In genomic region chr17:10875411-10875810, GRCh38 we compare ENCODE assay signal across 12 cellular contexts. TPM values are rescaled to one million over a fixed set of nuclear protein-coding genes. Genes with fewer than 3 reads are reported as not detected.
DNase-seq lines count a peak whose midpoint lies in the region; ATAC-seq and TF ChIP-seq lines count a peak whose summit lies in the region.
"Had no signal": no experiment of that assay in that cellular context is flagged by ENCODE, and none has a peak within 500 bp of the region (broad histone marks: within the 10 kb centered on the region; RNA-seq: fewer than 3 reads in every experiment).

No MANE protein-coding gene starts in this region.

- H3K27ac ChIP-seq in cardiac muscle cell (no peak overlapping the region), heart left ventricle (no peak overlapping the region), foreskin keratinocyte (no peak overlapping the region), left ventricle myocardium inferior (replicated peaks) (no peak overlapping the region)
- H3K27ac ChIP-seq: SJSA1 had no signal

- no peaks in the 10 kb centered on the region for H3K36me3 Mint-ChIP-seq in stimulated activated naive B cell treated with anti-CD40 and anti-IgM and Interleukin-4, amounts not matched to agents 10 μg/mL and 1 μg/mL and 100 μg/mL, for 72 hours

- DNase-seq in cardiac muscle cell (ENCODE audit: low read depth in 1 of 2, low spot score in 1 of 2) (peak; percentile 18 to 81), heart left ventricle (no peak), foreskin keratinocyte (no peak), left ventricle myocardium inferior (no peak), T1000 (lab: John Stamatoyannopoulos, UW) (no peak)
- DNase-seq in stimulated activated naive B cell treated with anti-CD40 and anti-IgM and Interleukin-4, amounts not matched to agents 10 μg/mL and 1 μg/mL and 100 μg/mL, for 72 hours: no peak

- H3K27me3 ChIP-seq in cardiac muscle cell (no peaks in the 10 kb centered on the region), heart left ventricle (peaks cover 0 to 31% (median 0%) of the 10 kb centered on the region in 9 donors), foreskin keratinocyte (no peaks in the 10 kb centered on the region), left ventricle myocardium inferior (ENCODE audit: low read depth) (peaks cover 82% of the 10 kb centered on the region)
- H3K27me3 ChIP-seq: SJSA1 had no signal

- H3K36me3 ChIP-seq in cardiac muscle cell: no peaks in the 10 kb centered on the region
- no peaks in the 10 kb centered on the region for H3K36me3 ChIP-seq in heart left ventricle
- no peaks in the 10 kb centered on the region for H3K36me3 ChIP-seq in left ventricle myocardium inferior
- H3K36me3 ChIP-seq: SJSA1 had no signal

- no peaks in the 10 kb centered on the region for H3K4me1 ChIP-seq in cardiac muscle cell (ENCODE audit: low read depth)
- H3K4me1 ChIP-seq in heart left ventricle: no peaks in the 10 kb centered on the region
- H3K4me1 ChIP-seq in foreskin keratinocyte: no peaks in the 10 kb centered on the region
- H3K4me1 ChIP-seq in left ventricle myocardium inferior: no peaks in the 10 kb centered on the region
- H3K4me1 ChIP-seq: SJSA1 had no signal

- H3K9me3 Mint-ChIP-seq in stimulated activated naive B cell treated with anti-CD40 and anti-IgM and Interleukin-4, amounts not matched to agents 10 μg/mL and 1 μg/mL and 100 μg/mL, for 72 hours: peaks cover 0 to 2% of the 10 kb centered on the region in 2 donors
- H3K9me3 Mint-ChIP-seq: activated T-helper 17 cell treated with anti-CD3 and anti-CD28 coated beads, Interleukin-2, amount 50 U/mL, for 72 hours; CD4-positive, alpha-beta T cell had no signal

- intact Hi-C loops in heart left ventricle (cut with DNase I) (loop anchor here (5.0 to 10.0 kb wide), 10 partner anchors 252 to 1112 kb away; no protein-coding TSS in a partner anchor), left ventricle myocardium inferior (cut with micrococcal nuclease) (loop anchor here (5.0 to 10.0 kb wide), 2 partner anchors 267 to 769 kb away; no protein-coding TSS in a partner anchor)

- H3K27me3 Mint-ChIP-seq in stimulated activated naive B cell treated with anti-CD40 and anti-IgM and Interleukin-4, amounts not matched to agents 10 μg/mL and 1 μg/mL and 100 μg/mL, for 72 hours: peaks cover 28 to 31% of the 10 kb centered on the region in 2 donors

- TF ChIP-seq CTCF in cardiac muscle cell (IDR thresholded peaks at IDR 0.05; ENCODE audit: low read depth, low read length) (no peak), heart left ventricle (IDR thresholded peaks at IDR 0.05) (no peak), foreskin keratinocyte (conservative IDR thresholded peaks at IDR 0.05) (no peak), left ventricle myocardium inferior (IDR thresholded peaks at IDR 0.05; ENCODE audit: borderline replicate concordance) (no peak)

- H3K4me3 ChIP-seq in cardiac muscle cell (no peak overlapping the region), heart left ventricle (no peak overlapping the region), left ventricle myocardium inferior (no peak overlapping the region)
- H3K4me3 ChIP-seq: SJSA1 had no signal

- peaks cover 0 to 5% of the 10 kb centered on the region in 2 donors for H3K4me1 Mint-ChIP-seq in stimulated activated naive B cell treated with anti-CD40 and anti-IgM and Interleukin-4, amounts not matched to agents 10 μg/mL and 1 μg/mL and 100 μg/mL, for 72 hours
- H3K4me1 Mint-ChIP-seq: activated T-helper 17 cell treated with anti-CD3 and anti-CD28 coated beads, Interleukin-2, amount 50 U/mL, for 72 hours had no signal

- H3K4me3 Mint-ChIP-seq in stimulated activated naive B cell treated with anti-CD40 and anti-IgM and Interleukin-4, amounts not matched to agents 10 μg/mL and 1 μg/mL and 100 μg/mL, for 72 hours: no peak overlapping the region
- H3K4me3 Mint-ChIP-seq: activated T-helper 17 cell treated with anti-CD3 and anti-CD28 coated beads, Interleukin-2, amount 50 U/mL, for 72 hours; CD4-positive, alpha-beta T cell had no signal

- WGBS in heart left ventricle, 4 donors: 18 to 25% (median 23%) methylated on average over 9 of the region's 9 CpGs

- no peak for TF ChIP-seq POLR2A in heart left ventricle (IDR thresholded peaks at IDR 0.05)

- no peak overlapping the region for H3K27ac Mint-ChIP-seq in stimulated activated naive B cell treated with anti-CD40 and anti-IgM and Interleukin-4, amounts not matched to agents 10 μg/mL and 1 μg/mL and 100 μg/mL, for 72 hours
- H3K27ac Mint-ChIP-seq: activated T-helper 17 cell treated with anti-CD3 and anti-CD28 coated beads, Interleukin-2, amount 50 U/mL, for 72 hours; CD4-positive, alpha-beta T cell had no signal

- H3K9me3 ChIP-seq in cardiac muscle cell (ENCODE audit: low read depth): no peaks in the 10 kb centered on the region
- H3K9me3 ChIP-seq in heart left ventricle: no peaks in the 10 kb centered on the region
- H3K9me3 ChIP-seq in left ventricle myocardium inferior (replicated peaks): no peaks in the 10 kb centered on the region
- H3K9me3 ChIP-seq: SJSA1 had no signal

- no peak for ATAC-seq in heart left ventricle
- ATAC-seq in foreskin keratinocyte: peak; percentile 36
- ATAC-seq in stimulated activated naive B cell treated with anti-CD40 and anti-IgM and Interleukin-4, amounts not matched to agents 10 μg/mL and 1 μg/mL and 100 μg/mL, for 72 hours (replicated peaks): peak; percentile 14 to 64
- ATAC-seq in HG02763 (IDR thresholded peaks at IDR 0.05; ENCODE audit: unreplicated experiment): no peak
- ATAC-seq: activated T-helper 17 cell treated with anti-CD3 and anti-CD28 coated beads, Interleukin-2, amount 50 U/mL, for 72 hours had no signal

TF ChIP-seq in PFSK-1, 5 proteins besides CTCF, POLR2A, EP300 and RAD21:
- no peak for TF ChIP-seq SIN3A (IDR thresholded peaks at IDR 0.05; ENCODE audit: borderline replicate concordance, insufficient read depth, low read length)
- no peak for TF ChIP-seq POLR2AphosphoS5 (IDR thresholded peaks at IDR 0.05; ENCODE audit: low read depth, low read length)
- peak; percentile 84 to 96 for TF ChIP-seq REST (IDR thresholded peaks at IDR 0.05; ENCODE audit: insufficient read depth in 1 of 2, low read depth in 2 of 2, low read length in 2 of 2)

RNA-seq across cellular contexts. Expression of gene PIRT, which starts 37.5 kb away (rescaled TPM):
- total RNA-seq in cardiac muscle cell: not detected in 2 replicates
- polyA plus RNA-seq in cardiac muscle cell: not detected in 2 replicates
- total RNA-seq in heart left ventricle: not detected
- not detected for polyA plus RNA-seq in heart left ventricle
- not detected for polyA plus RNA-seq in PFSK-1 (2012; ENCODE audit: insufficient read length, low read depth)
- total RNA-seq in foreskin keratinocyte: not detected in 2 replicates
- not detected in 2 replicates for polyA plus RNA-seq in foreskin keratinocyte
- not detected for total RNA-seq in left ventricle myocardium inferior
- total RNA-seq: activated T-helper 17 cell treated with anti-CD3 and anti-CD28 coated beads, Interleukin-2, amount 50 U/mL, for 72 hours; CD4-positive, alpha-beta T cell; epithelial cell of proximal tubule; SJSA1 had no signal

Comparison
In these comparisons a context has a peak if more than half of its experiments do, and no peak if none do; other contexts are left out.
1. DNase-seq: peak in cardiac muscle cell (2 of 2); none in heart left ventricle (0 of 5), foreskin keratinocyte (0 of 2), stimulated activated naive B cell treated with anti-CD40 and anti-IgM and Interleukin-4, amounts not matched to agents 10 μg/mL and 1 μg/mL and 100 μg/mL, for 72 hours (single experiment), left ventricle myocardium inferior (single experiment) and T1000 (single experiment).
2. ATAC-seq: peak in foreskin keratinocyte (single experiment) and stimulated activated naive B cell treated with anti-CD40 and anti-IgM and Interleukin-4, amounts not matched to agents 10 μg/mL and 1 μg/mL and 100 μg/mL, for 72 hours (2 of 2); none in heart left ventricle (0 of 4) and HG02763 (single experiment).